Comparison of ENCODE assay signal across 1 cellular context in genomic region chr2:45889053-45889452, GRCh38.
TF ChIP-seq lines count a peak whose summit lies in the region.

No MANE protein-coding gene starts in this region.

TF ChIP-seq in GM12878, 131 proteins besides CTCF, POLR2A, EP300 and RAD21 (continued from another document):
- TF ChIP-seq BCLAF1 (IDR thresholded peaks at IDR 0.05), result no peak
- TF ChIP-seq ZNF592 (IDR thresholded peaks at IDR 0.05), result no peak
- TF ChIP-seq HDGF (IDR thresholded peaks at IDR 0.05), result no peak
- TF ChIP-seq SP1 (IDR thresholded peaks at IDR 0.05; ENCODE audit: low read depth, low read length), result no peak
- peak; percentile 82 for TF ChIP-seq CHD2 (IDR thresholded peaks at IDR 0.05; ENCODE audit: borderline replicate concordance, low read depth, low read length)
- no peak for TF ChIP-seq LARP7 (IDR thresholded peaks at IDR 0.05)
- TF ChIP-seq GATAD2B (conservative IDR thresholded peaks at IDR 0.05; ENCODE audit: low read depth), result no peak
- TF ChIP-seq PBX3 (IDR thresholded peaks at IDR 0.05; ENCODE audit: insufficient replicate concordance, low read depth, low read length), result peak; percentile 46
- TF ChIP-seq PAX8 (IDR thresholded peaks at IDR 0.05), result no peak
- TF ChIP-seq SRF (IDR thresholded peaks at IDR 0.05; ENCODE audit: low read depth in 2 of 2, low read length in 2 of 2), result peak; percentile 84 to 93
- TF ChIP-seq RAD51 (IDR thresholded peaks at IDR 0.05), result peak; percentile 77
- peak; percentile 70 for TF ChIP-seq MEF2B (IDR thresholded peaks at IDR 0.05; ENCODE audit: partially characterized antibody, poor library complexity, severe bottlenecking)
- no peak for TF ChIP-seq HDAC6 (IDR thresholded peaks at IDR 0.05; ENCODE audit: unreplicated experiment)
TF ChIP-seq in GM12878: peak in this region for 30.
